In genomic region chr9:114653556-114654159, GRCh38 we compare ENCODE assay signal across 8 cellular contexts. TPM values are rescaled to one million over a fixed set of nuclear protein-coding genes. Genes with fewer than 3 reads are reported as not detected.
DNase-seq lines count a peak whose midpoint lies in the region; ATAC-seq and TF ChIP-seq lines count a peak whose summit lies in the region.

No MANE protein-coding gene starts in this region.

- ATAC-seq in GM18868 (IDR thresholded peaks at IDR 0.05; ENCODE audit: unreplicated experiment) = peak; percentile 82
- ATAC-seq in PC-3 = peak; percentile 85
- ATAC-seq in activated T-cell treated with anti-CD3 and anti-CD28 coated beads, Interleukin-2, amount 50 U/mL, for 4 hours = peak; percentile 82 to 86

- H3K79me2 ChIP-seq in PC-3 (ENCODE audit: low read length) = no peaks in the 10 kb centered on the region

- no peaks in the 10 kb centered on the region for H3K27me3 Mint-ChIP-seq in activated T-cell treated with anti-CD3 and anti-CD28 coated beads, Interleukin-2, amount 50 U/mL, for 4 hours (ENCODE audit: low read depth)
- peaks cover 3% of the 10 kb centered on the region for H3K27me3 Mint-ChIP-seq in neural crest cell (ENCODE audit: low read depth)

- H3K27me3 ChIP-seq in PC-3 (ENCODE audit: low read length) (no peaks in the 10 kb centered on the region), stomach smooth muscle (ENCODE audit: control insufficient read depth in 1 of 2, insufficient read depth in 2 of 2, low read length in 2 of 2) (no peaks in the 10 kb centered on the region)

- no peaks in the 10 kb centered on the region for H4K20me1 ChIP-seq in PC-3 (ENCODE audit: low read length)

- H3K9me2 ChIP-seq in PC-3 (replicated peaks; ENCODE audit: low read length) = no peaks in the 10 kb centered on the region

- no TSS peak for BruUV-seq in PC-3 (replicated peaks; lab: Mats Ljungman, UMichigan)

- H3K4me1 ChIP-seq in PC-3 (ENCODE audit: insufficient read depth, low read length) (no peaks in the 10 kb centered on the region), stomach smooth muscle (ENCODE audit: control insufficient read depth, insufficient read depth, low read length) (peaks cover 3% of the 10 kb centered on the region)

- CTCF ChIA-PET in PC-3 (lab: Charles Lee) = interaction anchor here (0.6 to 1.7 kb wide), 10 partner anchors 11 to 248 kb away, joined by 3 to 14 read pairs (median 6); no protein-coding TSS in a partner anchor

- TF ChIP-seq CTCF in AG10803 (conservative IDR thresholded peaks at IDR 0.05; ENCODE audit: low read length) = peak; percentile 99
- peak; percentile 89 for TF ChIP-seq CTCF in PC-3 (conservative IDR thresholded peaks at IDR 0.05; ENCODE audit: low read depth, low read length)
- TF ChIP-seq CTCF in fibroblast of mammary gland (conservative IDR thresholded peaks at IDR 0.05; ENCODE audit: control insufficient read depth, insufficient read depth, low read depth, low read length) = peak; percentile 98
- TF ChIP-seq CTCF in neural crest cell (conservative IDR thresholded peaks at IDR 0.05) = peak; percentile 92

- peaks cover 23% of the 10 kb centered on the region for H3K4me1 Mint-ChIP-seq in activated T-cell treated with anti-CD3 and anti-CD28 coated beads, Interleukin-2, amount 50 U/mL, for 4 hours (ENCODE audit: low read depth)
- H3K4me1 Mint-ChIP-seq in neural crest cell = no peaks in the 10 kb centered on the region

- no peak overlapping the region for H3K4me3 Mint-ChIP-seq in activated T-cell treated with anti-CD3 and anti-CD28 coated beads, Interleukin-2, amount 50 U/mL, for 4 hours
- no peak overlapping the region for H3K4me3 Mint-ChIP-seq in neural crest cell

- no peaks in the 10 kb centered on the region for H3K36me3 ChIP-seq in PC-3 (ENCODE audit: low read depth, low read length)
- H3K36me3 ChIP-seq in stomach smooth muscle (ENCODE audit: control insufficient read depth in 2 of 2, insufficient read depth in 2 of 2, low read length in 2 of 2) = no peaks in the 10 kb centered on the region

- no peak overlapping the region for H3K27ac Mint-ChIP-seq in neural crest cell (ENCODE audit: unreplicated experiment)

- H3K4me3 ChIP-seq in AG10803 (ENCODE audit: low read length) (no peak overlapping the region), PC-3 (ENCODE audit: low read length) (no peak overlapping the region), fibroblast of mammary gland (ENCODE audit: control insufficient read depth, low read depth, low read length) (no peak overlapping the region), stomach smooth muscle (ENCODE audit: low read length in 2 of 2) (no peak overlapping the region)

- DNase-seq in AG10803 (ENCODE audit: low read depth) (peak; percentile 78), HUDEP-2 (lab: John Stamatoyannopoulos, UW; ENCODE audit: unreplicated experiment in 76 of 76) (peak in 63 of 76 experiments; percentile 8 to 80 (median 51)), PC-3 (peak; percentile 83), fibroblast of mammary gland (ENCODE audit: low read depth) (peak; percentile 78), neural crest cell (ENCODE audit: low read depth, low spot score) (peak; percentile 87)
- DNase-seq in activated T-cell treated with anti-CD3 and anti-CD28 coated beads, Interleukin-2, amount 50 U/mL, for 4 hours = peak; percentile 80

- H3K9me3 ChIP-seq in PC-3 (ENCODE audit: low read length) = no peaks in the 10 kb centered on the region
- no peaks in the 10 kb centered on the region for H3K9me3 ChIP-seq in stomach smooth muscle (ENCODE audit: control insufficient read depth in 2 of 2, low read length in 2 of 2)

- H3K27ac ChIP-seq in PC-3 (ENCODE audit: low read length) (no peak overlapping the region), stomach smooth muscle (ENCODE audit: low read length) (no peak overlapping the region)

- POLR2A ChIA-PET in PC-3 (lab: Charles Lee; ENCODE audit: unreplicated experiment) = interaction anchor here (1.0 kb wide), 1 partner anchor 66 kb away, joined by 3 read pairs; the partner anchor contains the start of gene ATP6V1G1

- no peaks in the 10 kb centered on the region for H3F3A ChIP-seq in PC-3 (ENCODE audit: low read length, unreplicated experiment)

- intact Hi-C loops in PC-3 (cut with micrococcal nuclease) = loop anchor here (1.0 to 10.0 kb wide), 5 partner anchors 61 to 249 kb away; no protein-coding TSS in a partner anchor

- H3K4me2 ChIP-seq in PC-3 (ENCODE audit: low read length) = no peak overlapping the region

- H2AFZ ChIP-seq in PC-3 (ENCODE audit: low read length) = peak overlapping the region; percentile 52; the same call in 1 of the 2 replicates

- peaks cover 8% of the 10 kb centered on the region for H3K36me3 Mint-ChIP-seq in activated T-cell treated with anti-CD3 and anti-CD28 coated beads, Interleukin-2, amount 50 U/mL, for 4 hours (ENCODE audit: insufficient read depth)
- H3K36me3 Mint-ChIP-seq in neural crest cell (ENCODE audit: low read depth) = no peaks in the 10 kb centered on the region

- H3K9ac ChIP-seq in PC-3 (ENCODE audit: low read length) (no peak overlapping the region), stomach smooth muscle (ENCODE audit: low read length in 2 of 2) (peak overlapping the region; percentile 1 to 6)

- H3K9me3 Mint-ChIP-seq in activated T-cell treated with anti-CD3 and anti-CD28 coated beads, Interleukin-2, amount 50 U/mL, for 4 hours = no peaks in the 10 kb centered on the region
- no peaks in the 10 kb centered on the region for H3K9me3 Mint-ChIP-seq in neural crest cell

RNA-seq across cellular contexts. Expression of gene TEX53, which starts 3.9 kb away (rescaled TPM):
- total RNA-seq in PC-3 (2014; rRNA removed) = not detected in 2 replicates
- not detected for total RNA-seq in activated T-cell treated with anti-CD3 and anti-CD28 coated beads, Interleukin-2, amount 50 U/mL, for 4 hours
- not detected in 2 replicates for total RNA-seq in neural crest cell

RNA-seq across cellular contexts. Expression of gene TEX48, which starts 28.3 kb away (rescaled TPM):
- total RNA-seq in PC-3 (2014; rRNA removed) (2.4 TPM in 1 of 2 replicates, not detected in the other), neural crest cell (not detected in 2 replicates)
- total RNA-seq in activated T-cell treated with anti-CD3 and anti-CD28 coated beads, Interleukin-2, amount 50 U/mL, for 4 hours = under 1 TPM in 1 of 3 donors, not detected in 2; 0.42 TPM

RNA-seq across cellular contexts. Expression of gene TMEM268, which starts 42.6 kb away (rescaled TPM):
- 5.2 and 6.6 TPM in 2 replicates for total RNA-seq in PC-3 (2014; rRNA removed)
- 10 to 100 TPM; 21.6 to 28.4 (median 22.8) TPM for total RNA-seq in activated T-cell treated with anti-CD3 and anti-CD28 coated beads, Interleukin-2, amount 50 U/mL, for 4 hours
- total RNA-seq in neural crest cell = 9.3 and 9.8 TPM in 2 replicates
